16 cellular contexts compared by ENCODE assay signal in genomic region chr2:176562359-176563043, GRCh38.
A peak's percentile ranks its signal among the peaks of the same experiment; 100 is the strongest.
DNase-seq lines count a peak whose midpoint lies in the region; ATAC-seq, FAIRE-seq and TF ChIP-seq lines count a peak whose summit lies in the region.
"Had no signal": no experiment of that assay in that cellular context is flagged by ENCODE, and none has a peak within 500 bp of the region (broad histone marks: within the 10 kb centered on the region; RNA-seq: fewer than 3 reads in every experiment).

No MANE protein-coding gene starts in this region.

- FAIRE-seq in urothelium cell line (lab: Jason Lieb, UNC), result no peak
- FAIRE-seq: H1 had no signal

- H3K36me3 ChIP-seq in breast epithelium, result no peaks in the 10 kb centered on the region
- H3K36me3 ChIP-seq in naive thymus-derived CD4-positive, alpha-beta T cell (ENCODE audit: control insufficient read depth in 2 of 3, insufficient read depth in 3 of 3, low read length in 3 of 3), result no peaks in the 10 kb centered on the region

- no peaks in the 10 kb centered on the region for H3K9me3 ChIP-seq in breast epithelium
- H3K9me3 ChIP-seq in naive thymus-derived CD4-positive, alpha-beta T cell (ENCODE audit: control insufficient read depth in 2 of 3, low read length in 3 of 3), result no peaks in the 10 kb centered on the region

- H3K27ac ChIP-seq in breast epithelium, result no peak overlapping the region
- peak overlapping the region; percentile 54 for H3K27ac ChIP-seq in epithelial cell of prostate
- no peak overlapping the region for H3K27ac ChIP-seq in naive thymus-derived CD4-positive, alpha-beta T cell (ENCODE audit: low read depth, low read length)

- TF ChIP-seq CTCF in MCF 10A (IDR thresholded peaks at IDR 0.05; ENCODE audit: unreplicated experiment) (no peak), breast epithelium (IDR thresholded peaks at IDR 0.05) (no peak)

- POLR2A ChIA-PET in MCF 10A (lab: Yijun Ruan, JAX), result interaction anchor here (0.7 kb wide), 1 partner anchor 812 kb away, joined by 4 read pairs; no protein-coding TSS in a partner anchor
- POLR2A ChIA-PET in naive thymus-derived CD4-positive, alpha-beta T cell (lab: Charles Lee), result no interaction called here

- H3K27me3 ChIP-seq in breast epithelium, result no peaks in the 10 kb centered on the region
- peaks cover 0 to 3% of the 10 kb centered on the region in 2 donors for H3K27me3 ChIP-seq in naive thymus-derived CD4-positive, alpha-beta T cell (ENCODE audit: control insufficient read depth in 2 of 2, insufficient read depth in 2 of 2, low read length in 2 of 2)

- no peak overlapping the region for H3K4me3 ChIP-seq in breast epithelium
- no peak overlapping the region for H3K4me3 ChIP-seq in naive thymus-derived CD4-positive, alpha-beta T cell (ENCODE audit: low read length)

- no peak for ATAC-seq in naive thymus-derived CD4-positive, alpha-beta T cell
- no peak for ATAC-seq in GM18909 (IDR thresholded peaks at IDR 0.05; ENCODE audit: poor library complexity, unreplicated experiment)
- no peak for ATAC-seq in GM19467 (IDR thresholded peaks at IDR 0.05; ENCODE audit: unreplicated experiment)
- ATAC-seq: activated naive CD4-positive, alpha-beta T cell treated with anti-CD3 and anti-CD28 coated beads, Interleukin-2, amount 50 U/mL, for 72 hours had no signal

- H3K36me3 Mint-ChIP-seq in MCF 10A (ENCODE audit: insufficient read depth, unreplicated experiment), result no peaks in the 10 kb centered on the region
- H3K36me3 Mint-ChIP-seq in naive thymus-derived CD4-positive, alpha-beta T cell, result no peaks in the 10 kb centered on the region
- H3K36me3 Mint-ChIP-seq: activated naive CD4-positive, alpha-beta T cell treated with anti-CD3 and anti-CD28 coated beads, Interleukin-2, amount 50 U/mL, for 72 hours had no signal

- H3K9me3 Mint-ChIP-seq in MCF 10A (ENCODE audit: unreplicated experiment), result no peaks in the 10 kb centered on the region
- peaks cover 0 to 4% (median 0%) of the 10 kb centered on the region in 11 donors for H3K9me3 Mint-ChIP-seq in naive thymus-derived CD4-positive, alpha-beta T cell
- H3K9me3 Mint-ChIP-seq: activated B cell treated with CpG ODN at 0.5 μM for 24 hours; activated naive CD4-positive, alpha-beta T cell treated with anti-CD3 and anti-CD28 coated beads, Interleukin-2, amount 50 U/mL, for 72 hours had no signal

- CTCF ChIA-PET in MCF 10A (lab: Yijun Ruan, JAX), result interaction anchor here (0.6 to 7.3 kb wide), 3 partner anchors 8 to 434 kb away, joined by 3 to 83 read pairs (median 23); no protein-coding TSS in a partner anchor
- CTCF ChIA-PET in naive thymus-derived CD4-positive, alpha-beta T cell (lab: Charles Lee), result no interaction called here

- no peak for TF ChIP-seq POLR2A in breast epithelium (IDR thresholded peaks at IDR 0.05)

- H3K27me3 Mint-ChIP-seq in MCF 10A (ENCODE audit: insufficient read depth, unreplicated experiment), result no peaks in the 10 kb centered on the region
- peaks cover 29 to 67% (median 58%) of the 10 kb centered on the region in 5 donors for H3K27me3 Mint-ChIP-seq in naive thymus-derived CD4-positive, alpha-beta T cell

- no TSS peak for BruUV-seq in MCF 10A (replicated peaks; lab: Mats Ljungman, UMichigan)

- intact Hi-C loops in MCF 10A (cut with micrococcal nuclease), result no loop called here
- intact Hi-C loops in breast epithelium (cut with DNase I; ENCODE audit: low total_unique reads), result no loop called here
- intact Hi-C loops in naive thymus-derived CD4-positive, alpha-beta T cell (cut with micrococcal nuclease), result no loop called here

- peaks cover 11% of the 10 kb centered on the region for H3K4me1 Mint-ChIP-seq in MCF 10A (ENCODE audit: insufficient read depth, unreplicated experiment)
- H3K4me1 Mint-ChIP-seq in naive thymus-derived CD4-positive, alpha-beta T cell, result no peaks in the 10 kb centered on the region
- H3K4me1 Mint-ChIP-seq: activated B cell treated with CpG ODN at 0.5 μM for 24 hours had no signal

- H3K4me3 Mint-ChIP-seq in MCF 10A (ENCODE audit: unreplicated experiment), result no peak overlapping the region
- H3K4me3 Mint-ChIP-seq in naive thymus-derived CD4-positive, alpha-beta T cell, result no peak overlapping the region
- H3K4me3 Mint-ChIP-seq: activated B cell treated with CpG ODN at 0.5 μM for 24 hours had no signal

- peak overlapping the region; percentile 9 for H3K27ac Mint-ChIP-seq in MCF 10A (ENCODE audit: low read depth, unreplicated experiment)
- H3K27ac Mint-ChIP-seq in naive thymus-derived CD4-positive, alpha-beta T cell, result no peak overlapping the region
- H3K27ac Mint-ChIP-seq: activated B cell treated with CpG ODN at 0.5 μM for 24 hours; activated naive CD4-positive, alpha-beta T cell treated with anti-CD3 and anti-CD28 coated beads, Interleukin-2, amount 50 U/mL, for 72 hours had no signal

- H3K4me1 ChIP-seq in breast epithelium, result no peaks in the 10 kb centered on the region
- H3K4me1 ChIP-seq in naive thymus-derived CD4-positive, alpha-beta T cell (ENCODE audit: control insufficient read depth in 2 of 2, insufficient read depth in 2 of 2, low read length in 2 of 2), result no peaks in the 10 kb centered on the region

- peak; percentile 44 for DNase-seq in MCF 10A (ENCODE audit: unreplicated experiment)
- DNase-seq in breast epithelium (ENCODE audit: low spot score in 2 of 2), result no peak
- DNase-seq in NCI-H460 (ENCODE audit: extremely low read depth, low read depth), result peak; percentile 29
- no peak for DNase-seq in epithelial cell of prostate (ENCODE audit: low read depth, low spot score)
- DNase-seq in urothelium cell line (ENCODE audit: low spot score), result peak; percentile 43
- DNase-seq in naive thymus-derived CD4-positive, alpha-beta T cell, result no peak
- DNase-seq: activated B cell treated with CpG ODN at 0.5 μM for 24 hours; DND-41; midbrain; NCI-H1105 treated with DMSO at 0.1 percent for 48 hours; NCI-H82; stimulated activated CD4-positive, alpha-beta T cell treated with anti-CD3 and anti-CD28 coated beads, Interleukin-15, amount 100 ng/mL, for 24 hours had no signal

Comparison
In these comparisons a context has a peak if more than half of its experiments do, and no peak if none do; other contexts are left out.
1. DNase-seq: peak in MCF 10A (single experiment), NCI-H460 (single experiment) and urothelium cell line (single experiment); none in breast epithelium (0 of 2), epithelial cell of prostate (single experiment) and naive thymus-derived CD4-positive, alpha-beta T cell (0 of 9).